7 cellular contexts compared by ENCODE assay signal in the genomic region with DNA sequence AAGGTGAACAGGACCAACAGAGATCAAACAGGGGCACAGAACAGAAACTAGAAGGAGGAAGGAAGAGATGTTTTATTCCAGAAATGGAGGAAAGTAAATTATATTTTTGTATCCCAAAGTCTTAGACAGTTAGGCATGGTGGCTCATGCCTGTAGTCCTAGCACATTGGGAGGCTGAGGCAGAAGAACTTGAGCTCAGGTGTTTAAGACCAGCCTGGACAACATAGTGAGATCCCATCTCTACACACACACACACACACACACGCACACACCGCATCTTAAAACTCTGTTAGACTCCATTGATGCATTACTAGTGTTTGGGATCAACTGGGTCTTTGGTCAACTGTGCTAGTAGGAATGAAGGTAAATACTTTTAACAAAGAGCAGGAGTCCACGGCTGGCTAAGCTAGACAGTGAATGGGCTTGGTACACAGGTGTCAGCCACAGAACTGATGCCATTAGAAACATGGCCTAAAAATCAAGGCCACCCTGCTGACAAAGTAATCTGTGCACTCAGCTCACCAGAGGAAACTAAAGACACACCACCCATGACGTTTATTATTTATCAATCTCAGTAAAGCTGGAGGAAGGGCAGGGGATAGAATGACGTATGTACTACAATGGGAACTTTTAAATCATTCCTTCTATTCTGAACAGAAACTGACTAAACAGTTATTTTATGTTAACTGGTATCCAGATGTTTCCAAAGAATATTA. TPM values are rescaled to one million over a fixed set of nuclear protein-coding genes. Genes with fewer than 3 reads are reported as not detected.
DNase-seq lines count a peak whose midpoint lies in the region; ATAC-seq and TF ChIP-seq lines count a peak whose summit lies in the region.
"Not testable (repeated sequence)": the region's sequence is repeated elsewhere in the genome, so short reads cannot be mapped to it uniquely, and the experiment has no call there.

No MANE protein-coding gene starts in this region.

- not testable (repeated sequence) for H3K9me3 Mint-ChIP-seq in immature natural killer cell

- not testable (repeated sequence) for H3K27me3 Mint-ChIP-seq in immature natural killer cell (ENCODE audit: low read depth in 3 of 3)

- not testable (repeated sequence) for H3K4me3 ChIP-seq in RWPE2 (ENCODE audit: severe bottlenecking); retinal pigment epithelial cell (ENCODE audit: low read length)

- H3K36me3 ChIP-seq in RWPE2 (ENCODE audit: low read depth) = not testable (repeated sequence)

- not testable (repeated sequence) for H3K27me3 ChIP-seq in RWPE2 (ENCODE audit: insufficient read depth, poor library complexity, severe bottlenecking)

- H3K4me3 Mint-ChIP-seq in immature natural killer cell = peak overlapping the region; percentile 2 to 68 (median 49)

- peaks cover 35% of the 10 kb centered on the region for H3K4me1 ChIP-seq in RWPE2 (ENCODE audit: insufficient read depth, poor library complexity, severe bottlenecking)

- not testable (repeated sequence) for TF ChIP-seq CTCF in RWPE2 (IDR thresholded peaks at IDR 0.05; ENCODE audit: poor library complexity, severe bottlenecking); retinal pigment epithelial cell (conservative IDR thresholded peaks at IDR 0.05; ENCODE audit: low read depth, low read length)

- ATAC-seq in GM19035 (IDR thresholded peaks at IDR 0.05; ENCODE audit: unreplicated experiment) = peak; percentile 36
- ATAC-seq in HG03108 (IDR thresholded peaks at IDR 0.05; ENCODE audit: unreplicated experiment) = peak; percentile 25
- ATAC-seq in RWPE2 (ENCODE audit: low read depth) = peak; percentile 29; the same call in 2 of the 3 replicates

- not testable (repeated sequence) for H3K9me3 ChIP-seq in RWPE2 (ENCODE audit: severe bottlenecking)

- not testable (repeated sequence) for H3K36me3 Mint-ChIP-seq in immature natural killer cell

- H3K27ac Mint-ChIP-seq in immature natural killer cell = peak overlapping the region; percentile 78 to 96 (median 94)

- peak overlapping the region; percentile 81 for H3K27ac ChIP-seq in RWPE2 (ENCODE audit: poor library complexity, severe bottlenecking)

- peaks cover 56 to 75% of the 10 kb centered on the region in 2 donors for H3K4me1 Mint-ChIP-seq in immature natural killer cell

- DNase-seq in RWPE2 (ENCODE audit: low spot score) = not testable (repeated sequence)
- peak; percentile 21 for DNase-seq in activated naive CD4-positive, alpha-beta T cell treated with Interleukin-2 at 50 U/mL for 16 hours
- peak; percentile 85 for DNase-seq in dermis microvascular lymphatic vessel endothelial cell (ENCODE audit: low read depth in 2 of 2)
- peak; percentile 39 to 52 (median 42) for DNase-seq in immature natural killer cell
- peak; percentile 39 for DNase-seq in retinal pigment epithelial cell (ENCODE audit: low read depth)

RNA-seq across cellular contexts. Expression of a gene that starts 10.9 kb away (rescaled TPM):
- total RNA-seq in dermis microvascular lymphatic vessel endothelial cell = 136 and 165 TPM in 2 replicates
- polyA plus RNA-seq in immature natural killer cell = 100 to 1,000 TPM; 136 to 205 (median 147) TPM

RNA-seq across cellular contexts. Expression of a gene that starts 11.3 kb away (rescaled TPM):
- total RNA-seq in dermis microvascular lymphatic vessel endothelial cell = 17.6 and 18.1 TPM in 2 replicates
- 10 to 100 TPM; 16.7 to 19.5 (median 18.5) TPM for polyA plus RNA-seq in immature natural killer cell
